Comparison of ENCODE assay signal across 2 cellular contexts in the genomic region with DNA sequence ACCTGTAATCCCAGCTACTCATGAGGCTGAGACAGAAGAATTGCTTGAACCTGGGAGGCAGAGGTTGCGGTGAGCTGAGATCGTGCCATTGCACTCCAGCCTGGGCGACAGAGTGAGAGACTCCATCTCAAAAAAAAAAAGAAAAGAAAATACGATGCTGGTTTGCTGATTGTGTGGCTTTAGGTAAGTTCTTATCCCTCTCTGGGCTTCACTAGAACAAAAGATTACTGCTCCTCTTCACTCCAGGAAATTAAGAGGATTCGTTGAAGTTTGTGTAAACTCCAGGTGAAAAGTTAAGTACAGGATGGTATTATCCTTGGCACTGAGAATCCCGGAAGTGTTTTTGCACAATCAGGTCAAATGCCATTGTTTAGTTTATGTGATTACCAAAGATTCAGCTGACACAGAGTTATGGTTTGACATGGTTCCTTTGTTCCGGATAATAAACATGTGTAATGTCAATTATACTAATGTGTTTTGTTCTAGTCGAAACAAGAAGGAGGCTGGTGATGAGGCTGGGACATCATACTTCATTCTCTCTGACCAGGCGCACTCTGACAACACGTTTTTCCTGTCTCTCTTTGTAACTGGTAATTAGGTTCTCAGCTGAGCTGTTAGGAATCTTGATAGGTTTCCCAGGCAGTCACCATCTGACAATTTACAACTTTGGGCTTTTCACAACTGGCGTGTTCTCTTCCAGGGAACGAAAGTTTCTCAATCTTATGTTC.
TF ChIP-seq lines count a peak whose summit lies in the region.

No MANE protein-coding gene starts in this region.

TF ChIP-seq in SK-N-SH, 30 proteins besides CTCF, POLR2A, EP300 and RAD21 (continued from another document):
- no peak for TF ChIP-seq GABPA (IDR thresholded peaks at IDR 0.05; ENCODE audit: low read depth)
- TF ChIP-seq JUND (IDR thresholded peaks at IDR 0.05), result no peak
- no peak for TF ChIP-seq FOXJ3 (CRISPR knock-in tag; IDR thresholded peaks at IDR 0.05)
- no peak for TF ChIP-seq TCF12 (IDR thresholded peaks at IDR 0.05)
- TF ChIP-seq, protein P1, sequence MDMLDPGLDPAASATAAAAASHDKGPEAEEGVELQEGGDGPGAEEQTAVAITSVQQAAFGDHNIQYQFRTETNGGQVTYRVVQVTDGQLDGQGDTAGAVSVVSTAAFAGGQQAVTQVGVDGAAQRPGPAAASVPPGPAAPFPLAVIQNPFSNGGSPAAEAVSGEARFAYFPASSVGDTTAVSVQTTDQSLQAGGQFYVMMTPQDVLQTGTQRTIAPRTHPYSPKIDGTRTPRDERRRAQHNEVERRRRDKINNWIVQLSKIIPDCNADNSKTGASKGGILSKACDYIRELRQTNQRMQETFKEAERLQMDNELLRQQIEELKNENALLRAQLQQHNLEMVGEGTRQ (IDR thresholded peaks at IDR 0.05; ENCODE audit: borderline replicate concordance, low read depth, low read length), result no peak
- TF ChIP-seq NRF1 (IDR thresholded peaks at IDR 0.05; ENCODE audit: low read depth, low read length), result no peak
- TF ChIP-seq RXRA (IDR thresholded peaks at IDR 0.05; ENCODE audit: borderline replicate concordance, low read depth), result no peak
- no peak for TF ChIP-seq GATA2 (CRISPR knock-in tag; IDR thresholded peaks at IDR 0.05)
- no peak for TF ChIP-seq MXI1 (IDR thresholded peaks at IDR 0.05; ENCODE audit: low read depth, low read length)
- TF ChIP-seq RFX5 (IDR thresholded peaks at IDR 0.05; ENCODE audit: low read length), result no peak
- TF ChIP-seq ELF1 (IDR thresholded peaks at IDR 0.05), result no peak
- TF ChIP-seq, protein P2, sequence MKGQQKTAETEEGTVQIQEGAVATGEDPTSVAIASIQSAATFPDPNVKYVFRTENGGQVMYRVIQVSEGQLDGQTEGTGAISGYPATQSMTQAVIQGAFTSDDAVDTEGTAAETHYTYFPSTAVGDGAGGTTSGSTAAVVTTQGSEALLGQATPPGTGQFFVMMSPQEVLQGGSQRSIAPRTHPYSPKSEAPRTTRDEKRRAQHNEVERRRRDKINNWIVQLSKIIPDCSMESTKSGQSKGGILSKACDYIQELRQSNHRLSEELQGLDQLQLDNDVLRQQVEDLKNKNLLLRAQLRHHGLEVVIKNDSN (IDR thresholded peaks at IDR 0.05; ENCODE audit: borderline replicate concordance, low read depth), result no peak
- no peak for TF ChIP-seq TEAD4 (IDR thresholded peaks at IDR 0.05; ENCODE audit: borderline replicate concordance, insufficient read depth)
- no peak for TF ChIP-seq MAX (IDR thresholded peaks at IDR 0.05; ENCODE audit: low read depth)

TF ChIP-seq in SK-N-SH treated with all-trans-retinoic acid at 6 μM for 48 hours, 23 proteins besides CTCF, POLR2A, EP300 and RAD21 (continued from another document):
- TF ChIP-seq POU6F1 (CRISPR knock-in tag; IDR thresholded peaks at IDR 0.05; ENCODE audit: borderline replicate concordance, low read depth) (no peak), ZC3H10 (CRISPR knock-in tag; IDR thresholded peaks at IDR 0.05) (no peak), BACH2 (CRISPR knock-in tag; IDR thresholded peaks at IDR 0.05; ENCODE audit: borderline replicate concordance) (no peak), ESRRG (CRISPR knock-in tag; IDR thresholded peaks at IDR 0.05) (no peak), TOX (CRISPR knock-in tag; IDR thresholded peaks at IDR 0.05; ENCODE audit: borderline replicate concordance) (no peak)
- TF ChIP-seq, protein P3, sequence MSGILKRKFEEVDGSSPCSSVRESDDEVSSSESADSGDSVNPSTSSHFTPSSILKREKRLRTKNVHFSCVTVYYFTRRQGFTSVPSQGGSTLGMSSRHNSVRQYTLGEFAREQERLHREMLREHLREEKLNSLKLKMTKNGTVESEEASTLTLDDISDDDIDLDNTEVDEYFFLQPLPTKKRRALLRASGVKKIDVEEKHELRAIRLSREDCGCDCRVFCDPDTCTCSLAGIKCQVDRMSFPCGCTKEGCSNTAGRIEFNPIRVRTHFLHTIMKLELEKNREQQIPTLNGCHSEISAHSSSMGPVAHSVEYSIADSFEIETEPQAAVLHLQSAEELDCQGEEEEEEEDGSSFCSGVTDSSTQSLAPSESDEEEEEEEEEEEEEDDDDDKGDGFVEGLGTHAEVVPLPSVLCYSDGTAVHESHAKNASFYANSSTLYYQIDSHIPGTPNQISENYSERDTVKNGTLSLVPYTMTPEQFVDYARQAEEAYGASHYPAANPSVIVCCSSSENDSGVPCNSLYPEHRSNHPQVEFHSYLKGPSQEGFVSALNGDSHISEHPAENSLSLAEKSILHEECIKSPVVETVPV (CRISPR knock-in tag; IDR thresholded peaks at IDR 0.05), result no peak
- TF ChIP-seq, protein P4, sequence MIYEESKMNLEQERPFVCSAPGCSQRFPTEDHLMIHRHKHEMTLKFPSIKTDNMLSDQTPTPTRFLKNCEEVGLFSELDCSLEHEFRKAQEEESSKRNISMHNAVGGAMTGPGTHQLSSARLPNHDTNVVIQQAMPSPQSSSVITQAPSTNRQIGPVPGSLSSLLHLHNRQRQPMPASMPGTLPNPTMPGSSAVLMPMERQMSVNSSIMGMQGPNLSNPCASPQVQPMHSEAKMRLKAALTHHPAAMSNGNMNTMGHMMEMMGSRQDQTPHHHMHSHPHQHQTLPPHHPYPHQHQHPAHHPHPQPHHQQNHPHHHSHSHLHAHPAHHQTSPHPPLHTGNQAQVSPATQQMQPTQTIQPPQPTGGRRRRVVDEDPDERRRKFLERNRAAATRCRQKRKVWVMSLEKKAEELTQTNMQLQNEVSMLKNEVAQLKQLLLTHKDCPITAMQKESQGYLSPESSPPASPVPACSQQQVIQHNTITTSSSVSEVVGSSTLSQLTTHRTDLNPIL (CRISPR knock-in tag; IDR thresholded peaks at IDR 0.05; ENCODE audit: low read depth), result no peak
